ENCODE assay signal across 28 cellular contexts in the genomic region with DNA sequence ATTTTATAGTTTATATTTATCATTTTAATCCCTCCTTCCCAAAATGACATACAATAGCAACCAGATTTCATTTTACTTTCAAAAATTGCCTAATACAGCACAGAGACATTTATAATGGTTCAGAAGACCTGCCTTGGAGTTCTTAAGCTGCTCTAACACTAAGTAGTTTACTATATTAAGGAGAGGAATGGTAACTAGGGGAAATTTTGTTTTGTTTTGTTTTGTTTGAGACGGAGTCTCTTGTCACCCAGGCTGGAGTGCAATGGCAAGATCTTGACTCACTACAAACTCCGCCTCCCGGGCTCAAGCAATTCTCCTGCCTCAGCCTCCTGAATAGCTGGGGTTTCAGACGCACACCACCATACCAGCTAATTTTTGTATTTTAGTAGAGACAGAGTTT. TPM values are rescaled to one million over a fixed set of nuclear protein-coding genes. Genes with fewer than 3 reads are reported as not detected.
"Had no signal": no experiment of that assay in that cellular context is flagged by ENCODE, and none has a peak within 500 bp of the region (broad histone marks: within the 10 kb centered on the region; RNA-seq: fewer than 3 reads in every experiment).

No MANE protein-coding gene starts in this region.

- H3K4me2 ChIP-seq: neural progenitor cell had no signal

- H3K4me3 ChIP-seq: neural progenitor cell, ovary, psoas muscle, right lobe of liver, sigmoid colon, suprapubic skin, testis, tibial artery, transverse colon, upper lobe of left lung, vagina had no signal

- H3K79me2 ChIP-seq: parathyroid adenoma had no signal

- ATAC-seq: natural killer cell; psoas muscle; right cardiac atrium; stimulated activated effector memory CD8-positive, alpha-beta T cell treated with anti-CD3 and anti-CD28 coated beads, Interleukin-12 subunit alpha, Interleukin-12 subunit beta, amount 100 ng/mL, for 72 hours; stimulated activated naive CD8-positive, alpha-beta T cell treated with anti-CD3 and anti-CD28 coated beads, Interleukin-15, amount 100 ng/mL, for 72 hours; stimulated activated naive CD8-positive, alpha-beta T cell treated with anti-CD3 and anti-CD28 coated beads, Interleukin-15, Interleukin-2, amounts not matched to agents 100 U/mL and 50 U/mL, for 24 hours had no signal

- FAIRE-seq: small intestine, urothelium cell line had no signal

- H3K27ac ChIP-seq: neural progenitor cell, ovary, parathyroid adenoma, psoas muscle, right lobe of liver, sigmoid colon, suprapubic skin, testis, tibial artery, transverse colon, upper lobe of left lung, vagina had no signal

- H3K27me3 ChIP-seq: neural progenitor cell, ovary, right lobe of liver, sigmoid colon, suprapubic skin, testis, tibial artery, transverse colon, upper lobe of left lung, vagina had no signal

- H3K36me3 ChIP-seq: neural progenitor cell, ovary, right lobe of liver, sigmoid colon, suprapubic skin, tibial artery, transverse colon, upper lobe of left lung, vagina had no signal

- DNase-seq: natural killer cell; occipital lobe; ovary; posterior cingulate gyrus; psoas muscle; right cardiac atrium; right lobe of liver; sigmoid colon; small intestine; stimulated activated CD4-positive, alpha-beta T cell treated with anti-CD3 and anti-CD28 coated beads, Interleukin-15, amount 100 ng/mL, for 24 hours; stimulated activated CD4-positive, alpha-beta T cell treated with anti-CD3 and anti-CD28 coated beads, Interleukin-2, amount 100 ng/mL, for 24 hours; stimulated activated CD4-positive, alpha-beta T cell treated with anti-CD3 and anti-CD28 coated beads, Interleukin-2, amount 100 ng/mL, for 48 hours; stimulated activated CD4-positive, alpha-beta T cell treated with anti-CD3 and anti-CD28 coated beads, Interleukin-4, amount 100 ng/mL, for 24 hours; stimulated activated naive CD4-positive, alpha-beta T cell; stimulated activated naive CD8-positive, alpha-beta T cell treated with anti-CD3 and anti-CD28 coated beads, Interleukin-15, amount 100 ng/mL, for 72 hours; stimulated activated naive CD8-positive, alpha-beta T cell treated with anti-CD3 and anti-CD28 coated beads, Interleukin-15, Interleukin-2, amounts not matched to agents 100 U/mL and 50 U/mL, for 24 hours; substantia nigra; testis; tibial artery; transverse colon; upper lobe of left lung had no signal

- H2AFZ ChIP-seq: neural progenitor cell, parathyroid adenoma had no signal

- H3K4me1 ChIP-seq: neural progenitor cell, parathyroid adenoma, psoas muscle, right lobe of liver, sigmoid colon, suprapubic skin, testis, tibial artery, upper lobe of left lung, vagina had no signal

- H3K9me3 ChIP-seq: ovary, psoas muscle, right lobe of liver, sigmoid colon, suprapubic skin, testis, tibial artery, transverse colon, upper lobe of left lung, vagina had no signal

- H3K9ac ChIP-seq: neural progenitor cell, parathyroid adenoma had no signal

RNA-seq across cellular contexts. Expression of a gene that starts 23.9 kb away (rescaled TPM):
- total RNA-seq: skeletal muscle tissue had no signal
